In genomic region chr19:12975221-12975756, GRCh38 we compare ENCODE assay signal across 20 cellular contexts. TPM values are rescaled to one million over a fixed set of nuclear protein-coding genes. Genes with fewer than 3 reads are reported as not detected.
DNase-seq lines count a peak whose midpoint lies in the region; ATAC-seq, FAIRE-seq and TF ChIP-seq lines count a peak whose summit lies in the region.
"Had no signal": no experiment of that assay in that cellular context is flagged by ENCODE, and none has a peak within 500 bp of the region (broad histone marks: within the 10 kb centered on the region; RNA-seq: fewer than 3 reads in every experiment).

No MANE protein-coding gene starts in this region.

- peak in 2 of 3 experiments; percentile 22 to 57 for DNase-seq in NCI-H1417 (lab: John Stamatoyannopoulos, UW)
- DNase-seq in NCI-H1417 treated with DMSO at 0.1 percent for 48 hours (lab: John Stamatoyannopoulos, UW): no peak
- DNase-seq in NCI-H2171 (lab: John Stamatoyannopoulos, UW): peak; percentile 88
- DNase-seq in K562 (ENCODE audit: extremely low read depth in 1 of 4, low spot score in 3 of 4): peak in 2 of 4 experiments; percentile 2 to 3
- no peak for DNase-seq in 8988T
- no peak for DNase-seq in mesothelial cell of epicardium (ENCODE audit: low spot score in 2 of 2, unreplicated experiment in 2 of 2)
- DNase-seq: HFFc6, IMR-90, Kasumi-1, NCI-H1436 treated with DMSO at 0.1 percent for 48 hours, NCI-H2107, NCI-H748 treated with DMSO at 0.1 percent for 48 hours, SHP77, T-helper 17 cell had no signal

- TF ChIP-seq RAD21 in K562 (CRISPR knock-in tag; conservative IDR thresholded peaks at IDR 0.05 in 1 of 2, IDR thresholded peaks at IDR 0.05 in 1 of 2): no peak

- CTCF ChIA-PET in K562 (lab: Yijun Ruan, JAX; ENCODE audit: low intra/inter-chr PET ratio): interaction anchor here (0.8 kb wide), 1 partner anchor 119 kb away, joined by 5 read pairs; no protein-coding TSS in a partner anchor

- H3K9ac ChIP-seq in BLaER1 treated with 17β-estradiol and CSF1 and Interleukin-3, amounts not matched to agents 10 nM and 100 nM: peak overlapping the region in 8 of 11 experiments; percentile 44 to 71 (median 58); a peak in 16 of 22 replicates
- peak overlapping the region in 1 of 2 experiments; percentile 90; a peak in 2 of 4 replicates for H3K9ac ChIP-seq in K562 (ENCODE audit: insufficient read depth in 1 of 2, low read depth in 2 of 2, low read length in 2 of 2)

- H3K9me3 ChIP-seq in BLaER1 treated with 17β-estradiol and CSF1 and Interleukin-3, amounts not matched to agents 10 nM and 100 nM (replicated peaks in 1 of 11): no peaks in the 10 kb centered on the region
- no peaks in the 10 kb centered on the region for H3K9me3 ChIP-seq in K562 (replicated peaks; ENCODE audit: control insufficient read depth, insufficient read depth, low read depth, low read length)

- no peaks in the 10 kb centered on the region for H3K9me1 ChIP-seq in K562 (ENCODE audit: control insufficient read depth, insufficient read depth, low read length)

- peaks cover 19 to 38% (median 34%) of the 10 kb centered on the region in 10 experiments for H3K4me1 ChIP-seq in BLaER1 treated with 17β-estradiol and CSF1 and Interleukin-3, amounts not matched to agents 10 nM and 100 nM
- peaks cover 8 to 45% of the 10 kb centered on the region in 2 experiments; a peak in 4 of 5 replicates for H3K4me1 ChIP-seq in K562 (replicated peaks in 1 of 2; ENCODE audit: control insufficient read depth in 2 of 2, insufficient read depth in 2 of 2, low read length in 2 of 2)

- peak overlapping the region in 10 of 11 experiments; percentile 62 to 85 (median 74); a peak in 20 of 22 replicates for H3K4me2 ChIP-seq in BLaER1 treated with 17β-estradiol and CSF1 and Interleukin-3, amounts not matched to agents 10 nM and 100 nM
- no peak overlapping the region for H3K4me2 ChIP-seq in K562 (ENCODE audit: insufficient read depth, low read length)

- in situ Hi-C loops in K562 (cut with MboI): loop anchor here (5.0 to 10.0 kb wide), 2 partner anchors 117 to 450 kb away; no protein-coding TSS in a partner anchor

- H2AFZ ChIP-seq in K562 (ENCODE audit: low read depth, low read length): no peak overlapping the region

- no peaks in the 10 kb centered on the region for H3K9me3 Mint-ChIP-seq in mesothelial cell of epicardium
- H3K9me3 Mint-ChIP-seq: CD14-positive monocyte, HFFc6 had no signal

- H3K27ac Mint-ChIP-seq in mesothelial cell of epicardium: no peak overlapping the region
- H3K27ac Mint-ChIP-seq: CD14-positive monocyte, HFFc6, T-helper 17 cell had no signal

- H3K4me1 Mint-ChIP-seq in mesothelial cell of epicardium: no peaks in the 10 kb centered on the region

- TF ChIP-seq CTCF in K562 (IDR thresholded peaks at IDR 0.05 in 2 of 3, conservative IDR thresholded peaks at IDR 0.05 in 1 of 3; ENCODE audit: insufficient read depth in 2 of 3, low read depth in 1 of 3, low read length in 3 of 3): no peak
- TF ChIP-seq CTCF in mesothelial cell of epicardium (IDR thresholded peaks at IDR 0.05; ENCODE audit: unreplicated experiment): no peak

- no peak for ATAC-seq in K562
- ATAC-seq in GM19023 (IDR thresholded peaks at IDR 0.05; ENCODE audit: unreplicated experiment): no peak
- ATAC-seq: Panc1, T-helper 17 cell had no signal

- H3K4me3 Mint-ChIP-seq in mesothelial cell of epicardium: no peak overlapping the region
- H3K4me3 Mint-ChIP-seq: HFFc6, T-helper 17 cell had no signal

- TF ChIP-seq EP300 in K562 (IDR thresholded peaks at IDR 0.05; ENCODE audit: low read length): no peak

- no peaks in the 10 kb centered on the region for H3K27me3 ChIP-seq in BLaER1 treated with 17β-estradiol and CSF1 and Interleukin-3, amounts not matched to agents 10 nM and 100 nM
- no peaks in the 10 kb centered on the region for H3K27me3 ChIP-seq in K562 (ENCODE audit: control insufficient read depth in 2 of 2, insufficient read depth in 2 of 2, low read length in 2 of 2)

- no TSS peak for BruUV-seq in K562 (replicated peaks; lab: Mats Ljungman, UMichigan)

- H3K36me3 ChIP-seq in BLaER1 treated with 17β-estradiol and CSF1 and Interleukin-3, amounts not matched to agents 10 nM and 100 nM: no peaks in the 10 kb centered on the region
- no peaks in the 10 kb centered on the region for H3K36me3 ChIP-seq in K562 (ENCODE audit: control insufficient read depth, insufficient read depth, low read length)

- no peaks in the 10 kb centered on the region for H4K20me1 ChIP-seq in BLaER1 treated with 17β-estradiol and CSF1 and Interleukin-3, amounts not matched to agents 10 nM and 100 nM
- no peaks in the 10 kb centered on the region for H4K20me1 ChIP-seq in K562 (replicated peaks; ENCODE audit: control insufficient read depth, insufficient read depth, low read length)

- no peak overlapping the region for H3K4me3 ChIP-seq in BLaER1 treated with 17β-estradiol and CSF1 and Interleukin-3, amounts not matched to agents 10 nM and 100 nM
- no peak overlapping the region for H3K4me3 ChIP-seq in K562

- POLR2A ChIA-PET in K562 (lab: Yijun Ruan, JAX): interaction anchor here (0.9 to 1.7 kb wide), 2 partner anchors 21 to 105 kb away, joined by 4 to 5 read pairs; no protein-coding TSS in a partner anchor

- no peak for FAIRE-seq in K562 (lab: Jason Lieb, UNC)
- FAIRE-seq: A204.1, GM19239 had no signal

- intact Hi-C loops in K562 (cut with micrococcal nuclease): loop anchor here (5.0 kb wide), 1 partner anchor 287 kb away; no protein-coding TSS in a partner anchor

- WGBS in K562 (ENCODE audit: insufficient coverage, low coverage, missing lambda C conversion rate): 63% methylated on average over 5 of the region's 18 CpGs

- TF ChIP-seq POLR2A in K562 (conservative IDR thresholded peaks at IDR 0.05): no peak

- peaks cover 18% of the 10 kb centered on the region for H3K27me3 Mint-ChIP-seq in mesothelial cell of epicardium (ENCODE audit: low read depth)

- peak overlapping the region in 9 of 11 experiments; percentile 42 to 79 (median 73); a peak in 17 of 22 replicates for H3K27ac ChIP-seq in BLaER1 treated with 17β-estradiol and CSF1 and Interleukin-3, amounts not matched to agents 10 nM and 100 nM
- H3K27ac ChIP-seq in K562 (ENCODE audit: extremely low read depth, low read depth, low read length): no peak overlapping the region

- H3K79me2 ChIP-seq in K562 (ENCODE audit: control insufficient read depth, insufficient read depth, low read length): no peaks in the 10 kb centered on the region

- H3K36me3 Mint-ChIP-seq in mesothelial cell of epicardium: no peaks in the 10 kb centered on the region
- H3K36me3 Mint-ChIP-seq: CD14-positive monocyte had no signal

RNA-seq across cellular contexts. Expression of gene DAND5, which starts 5.9 kb away (rescaled TPM):
- total RNA-seq in K562 (2011; cell fraction: chromatin; rRNA removed; ENCODE audit: low replicate concordance): 2.2 and 4.9 TPM in 2 replicates
- total RNA-seq in K562 (2011; cell fraction: nucleolus; rRNA removed): 2.3 and 2.4 TPM in 2 replicates
- total RNA-seq in K562 (2011; cell fraction: nucleoplasm; rRNA removed): 2.3 and 3.3 TPM in 2 replicates
- total RNA-seq in K562 (2014; rRNA removed) (0.27 and 0.82 TPM in 2 replicates), K562 (2014; rRNA removed; fragmentation: Illumina TruSeq; extraction: Trizol) (0.38 and 0.40 TPM in 2 replicates), K562 (2015; rRNA removed; fragmentation: Illumina TruSeq; extraction: Trizol) (0.22 and 0.23 TPM in 2 replicates), K562 (2021) (0.74 and 0.78 TPM in 2 replicates), mesothelial cell of epicardium (0.16 TPM in 1 of 3 replicates, not detected in the others)
- polyA plus RNA-seq in K562 (2011; rRNA removed) (0.60 and 0.89 TPM in 2 replicates), K562 (2014; fragmentation: Illumina TruSeq; extraction: Trizol) (0.71 and 0.83 TPM in 2 replicates), K562 (2014; fragmentation: Nextera tagmentation; extraction: Ambion mirVana) (under 1 TPM; 0.42 to 0.63 TPM), K562 (2014; rRNA removed) (0.50 and 0.66 TPM in 2 replicates)
- polyA plus RNA-seq in K562 (2011; cell fraction: cytosol; rRNA removed): 0.71 and 0.72 TPM in 2 replicates
- polyA plus RNA-seq in K562 (2011; cell fraction: nucleus; rRNA removed): 1.9 and 3.0 TPM in 2 replicates
- polyA plus RNA-seq in K562 (2012): 0.43 and 0.97 TPM in 2 replicates
- 0.18 and 0.28 TPM in 2 replicates for polyA minus RNA-seq in K562 (2011; rRNA and poly(A)+ RNA removed)
- 0.48 TPM in 1 of 2 replicates, not detected in the other for polyA minus RNA-seq in K562 (2011; cell fraction: cytosol; rRNA and poly(A)+ RNA removed)
- 0.33 TPM in 1 of 2 replicates, not detected in the other for polyA minus RNA-seq in K562 (2011; cell fraction: nucleus; rRNA and poly(A)+ RNA removed)
- total RNA-seq: HFFc6, IMR-90, T-helper 17 cell had no signal
- polyA plus RNA-seq: CD14-positive monocyte had no signal

RNA-seq across cellular contexts. Expression of gene GADD45GIP1, which starts 18.3 kb away (rescaled TPM):
- 2.1 and 5.5 TPM in 2 replicates for total RNA-seq in K562 (2011; cell fraction: chromatin; rRNA removed; ENCODE audit: low replicate concordance)
- total RNA-seq in K562 (2011; cell fraction: nucleolus; rRNA removed): 10.1 and 11.0 TPM in 2 replicates
- total RNA-seq in K562 (2011; cell fraction: nucleoplasm; rRNA removed): 7.2 TPM in 2 replicates
- total RNA-seq in K562 (2014; rRNA removed): 143 and 161 TPM in 2 replicates
- 9.1 and 12.9 TPM in 2 replicates for total RNA-seq in K562 (2014; rRNA removed; fragmentation: Illumina TruSeq; extraction: Trizol)
- total RNA-seq in K562 (2015; rRNA removed; fragmentation: Illumina TruSeq; extraction: Trizol): 39.5 and 40.1 TPM in 2 replicates
- total RNA-seq in K562 (2021): 47.3 and 48.8 TPM in 2 replicates
- polyA plus RNA-seq in K562 (2011; rRNA removed): 29.2 and 30.4 TPM in 2 replicates
- polyA plus RNA-seq in K562 (2011; cell fraction: cytosol; rRNA removed): 29.3 and 72.0 TPM in 2 replicates
- polyA plus RNA-seq in K562 (2011; cell fraction: nucleus; rRNA removed): 15.3 and 17.2 TPM in 2 replicates
- 35.2 and 43.7 TPM in 2 replicates for polyA plus RNA-seq in K562 (2012)
- 11.5 and 20.3 TPM in 2 replicates for polyA plus RNA-seq in K562 (2014; fragmentation: Illumina TruSeq; extraction: Trizol)
- 1 to 10 TPM; 5.1 to 6.8 TPM for polyA plus RNA-seq in K562 (2014; fragmentation: Nextera tagmentation; extraction: Ambion mirVana)
- polyA plus RNA-seq in K562 (2014; rRNA removed): 114 and 122 TPM in 2 replicates
- polyA minus RNA-seq in K562 (2011; rRNA and poly(A)+ RNA removed): 4.2 and 6.1 TPM in 2 replicates
- 9.9 and 13.6 TPM in 2 replicates for polyA minus RNA-seq in K562 (2011; cell fraction: cytosol; rRNA and poly(A)+ RNA removed)
- polyA minus RNA-seq in K562 (2011; cell fraction: nucleus; rRNA and poly(A)+ RNA removed): 4.6 and 5.3 TPM in 2 replicates
- total RNA-seq in mesothelial cell of epicardium: 18.7 to 19.1 TPM (median 18.8 TPM) in 3 replicates

RNA-seq across cellular contexts. Expression of gene NFIX, which starts 20.0 kb away (rescaled TPM):
- total RNA-seq in K562 (2011; cell fraction: chromatin; rRNA removed; ENCODE audit: low replicate concordance): 18.3 and 47.5 TPM in 2 replicates
- 13.6 and 14.8 TPM in 2 replicates for total RNA-seq in K562 (2011; cell fraction: nucleolus; rRNA removed)
- 10.4 and 11.4 TPM in 2 replicates for total RNA-seq in K562 (2011; cell fraction: nucleoplasm; rRNA removed)
- 5.4 and 7.7 TPM in 2 replicates for total RNA-seq in K562 (2014; rRNA removed)
- 2.3 and 6.4 TPM in 2 replicates for total RNA-seq in K562 (2014; rRNA removed; fragmentation: Illumina TruSeq; extraction: Trizol)
- total RNA-seq in K562 (2015; rRNA removed; fragmentation: Illumina TruSeq; extraction: Trizol): 3.1 and 3.8 TPM in 2 replicates
- 23.1 and 26.8 TPM in 2 replicates for total RNA-seq in K562 (2021)
- 2.9 and 5.6 TPM in 2 replicates for polyA plus RNA-seq in K562 (2011; rRNA removed)
- 3.2 and 3.6 TPM in 2 replicates for polyA plus RNA-seq in K562 (2011; cell fraction: cytosol; rRNA removed)
- 10.1 and 10.4 TPM in 2 replicates for polyA plus RNA-seq in K562 (2011; cell fraction: nucleus; rRNA removed)
- polyA plus RNA-seq in K562 (2012): 8.7 and 9.6 TPM in 2 replicates
- 7.7 and 9.2 TPM in 2 replicates for polyA plus RNA-seq in K562 (2014; fragmentation: Illumina TruSeq; extraction: Trizol)
- polyA plus RNA-seq in K562 (2014; fragmentation: Nextera tagmentation; extraction: Ambion mirVana): under 1 TPM; 0.28 to 0.34 TPM
- 6.8 and 7.2 TPM in 2 replicates for polyA plus RNA-seq in K562 (2014; rRNA removed)
- 2.8 and 3.1 TPM in 2 replicates for polyA minus RNA-seq in K562 (2011; rRNA and poly(A)+ RNA removed)
- polyA minus RNA-seq in K562 (2011; cell fraction: cytosol; rRNA and poly(A)+ RNA removed): 7.3 and 7.8 TPM in 2 replicates
- 5.7 and 7.9 TPM in 2 replicates for polyA minus RNA-seq in K562 (2011; cell fraction: nucleus; rRNA and poly(A)+ RNA removed)
- 52.4 to 55.5 TPM (median 53.8 TPM) in 3 replicates for total RNA-seq in mesothelial cell of epicardium

RNA-seq across cellular contexts. Expression of gene RAD23A, which starts 29.6 kb away (rescaled TPM):
- total RNA-seq in K562 (2011; cell fraction: chromatin; rRNA removed; ENCODE audit: low replicate concordance): 62.5 and 156 TPM in 2 replicates
- total RNA-seq in K562 (2011; cell fraction: nucleolus; rRNA removed): 117 and 120 TPM in 2 replicates
- total RNA-seq in K562 (2011; cell fraction: nucleoplasm; rRNA removed): 89.2 and 96.1 TPM in 2 replicates
- total RNA-seq in K562 (2014; rRNA removed) (181 and 279 TPM in 2 replicates), K562 (2014; rRNA removed; fragmentation: Illumina TruSeq; extraction: Trizol) (47.8 and 56.5 TPM in 2 replicates), K562 (2015; rRNA removed; fragmentation: Illumina TruSeq; extraction: Trizol) (102 and 103 TPM in 2 replicates), K562 (2021) (143 and 155 TPM in 2 replicates), mesothelial cell of epicardium (78.6 to 87.4 TPM (median 80.7 TPM) in 3 replicates)
- polyA plus RNA-seq in K562 (2011; rRNA removed) (44.1 and 61.2 TPM in 2 replicates), K562 (2014; fragmentation: Illumina TruSeq; extraction: Trizol) (179 and 212 TPM in 2 replicates), K562 (2014; fragmentation: Nextera tagmentation; extraction: Ambion mirVana) (10 to 100 TPM in 1 of 2 experiments, 1 to 10 TPM in 1; 9.5 to 40.4 TPM), K562 (2014; rRNA removed) (101 and 127 TPM in 2 replicates)
- polyA plus RNA-seq in K562 (2011; cell fraction: cytosol; rRNA removed): 93.6 and 155 TPM in 2 replicates
- polyA plus RNA-seq in K562 (2011; cell fraction: nucleus; rRNA removed): 108 and 152 TPM in 2 replicates
- 184 and 224 TPM in 2 replicates for polyA plus RNA-seq in K562 (2012)
- 33.9 and 34.4 TPM in 2 replicates for polyA minus RNA-seq in K562 (2011; rRNA and poly(A)+ RNA removed)
- polyA minus RNA-seq in K562 (2011; cell fraction: cytosol; rRNA and poly(A)+ RNA removed): 98.0 and 181 TPM in 2 replicates
- 31.2 and 37.4 TPM in 2 replicates for polyA minus RNA-seq in K562 (2011; cell fraction: nucleus; rRNA and poly(A)+ RNA removed)

RNA-seq across cellular contexts. Expression of gene CALR, which starts 36.9 kb away (rescaled TPM):
- total RNA-seq in K562 (2011; cell fraction: chromatin; rRNA removed; ENCODE audit: low replicate concordance): 1,154 and 1,519 TPM in 2 replicates
- total RNA-seq in K562 (2011; cell fraction: nucleolus; rRNA removed): 2,017 and 2,086 TPM in 2 replicates
- total RNA-seq in K562 (2011; cell fraction: nucleoplasm; rRNA removed): 1,334 and 1,801 TPM in 2 replicates
- 673 and 912 TPM in 2 replicates for total RNA-seq in K562 (2014; rRNA removed)
- 473 and 509 TPM in 2 replicates for total RNA-seq in K562 (2014; rRNA removed; fragmentation: Illumina TruSeq; extraction: Trizol)
- 794 and 811 TPM in 2 replicates for total RNA-seq in K562 (2015; rRNA removed; fragmentation: Illumina TruSeq; extraction: Trizol)
- total RNA-seq in K562 (2021): 730 and 790 TPM in 2 replicates
- polyA plus RNA-seq in K562 (2011; rRNA removed): 628 and 644 TPM in 2 replicates
- 488 and 529 TPM in 2 replicates for polyA plus RNA-seq in K562 (2011; cell fraction: cytosol; rRNA removed)
- 369 and 585 TPM in 2 replicates for polyA plus RNA-seq in K562 (2011; cell fraction: nucleus; rRNA removed)
- polyA plus RNA-seq in K562 (2012): 684 and 846 TPM in 2 replicates
- polyA plus RNA-seq in K562 (2014; fragmentation: Illumina TruSeq; extraction: Trizol): 643 and 731 TPM in 2 replicates
- 100 to 1,000 TPM; 126 to 147 TPM for polyA plus RNA-seq in K562 (2014; fragmentation: Nextera tagmentation; extraction: Ambion mirVana)
- 642 and 658 TPM in 2 replicates for polyA plus RNA-seq in K562 (2014; rRNA removed)
- polyA minus RNA-seq in K562 (2011; rRNA and poly(A)+ RNA removed): 673 and 889 TPM in 2 replicates
- 377 and 404 TPM in 2 replicates for polyA minus RNA-seq in K562 (2011; cell fraction: cytosol; rRNA and poly(A)+ RNA removed)
- 138 and 244 TPM in 2 replicates for polyA minus RNA-seq in K562 (2011; cell fraction: nucleus; rRNA and poly(A)+ RNA removed)
- total RNA-seq in mesothelial cell of epicardium: 863 to 886 TPM (median 869 TPM) in 3 replicates

Comparison
In these comparisons a context has a peak if more than half of its experiments do, and no peak if none do; other contexts are left out.
1. DNase-seq: peak in NCI-H1417 (2 of 3) and NCI-H2171 (single experiment); none in NCI-H1417 treated with DMSO at 0.1 percent for 48 hours (single experiment), 8988T (single experiment) and mesothelial cell of epicardium (0 of 2).